Comparison of ENCODE assay signal across 12 cellular contexts in genomic region chr11:75344186-75344585, GRCh38. TPM values are rescaled to one million over a fixed set of nuclear protein-coding genes. Genes with fewer than 3 reads are reported as not detected.
DNase-seq lines count a peak whose midpoint lies in the region; ATAC-seq, FAIRE-seq and TF ChIP-seq lines count a peak whose summit lies in the region.
"Had no signal": no experiment of that assay in that cellular context is flagged by ENCODE, and none has a peak within 500 bp of the region (broad histone marks: within the 10 kb centered on the region; RNA-seq: fewer than 3 reads in every experiment).

No MANE protein-coding gene starts in this region.

- H3K36me3 Mint-ChIP-seq in Caco-2 (ENCODE audit: insufficient read depth, unreplicated experiment): peaks cover 22% of the 10 kb centered on the region

- H3K27ac Mint-ChIP-seq in Caco-2 (ENCODE audit: unreplicated experiment): peak overlapping the region; percentile 75

- 50 to 74% (median 61%) methylated on average over 3 of the region's 3 CpGs for WGBS in small intestine, 3 donors

- TF ChIP-seq CTCF in Caco-2 (IDR thresholded peaks at IDR 0.05; ENCODE audit: insufficient read depth in 1 of 2, low read depth in 1 of 2, low read length in 1 of 2, severe bottlenecking in 1 of 2, unreplicated experiment in 1 of 2) (no peak), kidney (IDR thresholded peaks at IDR 0.05; ENCODE audit: borderline replicate concordance, extremely low read depth, insufficient read depth) (no peak)

- no peaks in the 10 kb centered on the region for H3K27me3 Mint-ChIP-seq in Caco-2 (ENCODE audit: insufficient read depth, unreplicated experiment)

- intact Hi-C loops in Caco-2 (cut with micrococcal nuclease; ENCODE audit: unreplicated experiment) (loop anchor here (5.0 kb wide), 1 partner anchor 78 kb away; no protein-coding TSS in a partner anchor), kidney (cut with DNase I) (no loop called here)

- H3K9me3 Mint-ChIP-seq in Caco-2 (ENCODE audit: unreplicated experiment): no peaks in the 10 kb centered on the region

- no peak overlapping the region for H3K9ac ChIP-seq in kidney (ENCODE audit: low read length in 2 of 2)

- H3K4me1 ChIP-seq in Caco-2: peaks cover 79% of the 10 kb centered on the region
- H3K4me1 ChIP-seq in SJCRH30: peaks cover 98% of the 10 kb centered on the region
- peaks cover 40 to 79% of the 10 kb centered on the region in 2 donors for H3K4me1 ChIP-seq in kidney (ENCODE audit: control insufficient read depth in 1 of 2, insufficient read depth in 1 of 2, low read depth in 1 of 2, low read length in 2 of 2)
- H3K4me1 ChIP-seq in small intestine (ENCODE audit: control insufficient read depth in 2 of 2, insufficient read depth in 1 of 2, low read depth in 1 of 2, low read length in 1 of 2): peaks cover 46 to 60% of the 10 kb centered on the region in 2 donors

- no peak overlapping the region for H3K4me3 Mint-ChIP-seq in Caco-2 (ENCODE audit: unreplicated experiment)

- ATAC-seq in HG02763 (IDR thresholded peaks at IDR 0.05; ENCODE audit: unreplicated experiment): no peak

- H3K27ac ChIP-seq in SJCRH30 (peak overlapping the region; percentile 22; the same call in 1 of the 2 replicates), kidney (ENCODE audit: low read depth in 2 of 2, low read length in 2 of 2) (peak overlapping the region in 1 of 2 donors; percentile 34), small intestine (ENCODE audit: low read depth in 1 of 2, low read length in 1 of 2) (peak overlapping the region; percentile 76 to 91)
- H3K27ac ChIP-seq: thoracic aorta had no signal

- H3K27me3 ChIP-seq in Caco-2 (replicated peaks; ENCODE audit: control insufficient read depth, insufficient read depth, low read length) (no peaks in the 10 kb centered on the region), SJCRH30 (no peaks in the 10 kb centered on the region), small intestine (ENCODE audit: control insufficient read depth in 2 of 2, insufficient read depth in 2 of 2, low read length in 2 of 2) (no peaks in the 10 kb centered on the region)

- POLR2A ChIA-PET in Caco-2 (lab: Charles Lee): interaction anchor here (1.6 to 3.0 kb wide), 2 partner anchors 8 to 37 kb away, joined by 11 to 21 read pairs; no protein-coding TSS in a partner anchor

- FAIRE-seq in kidney (lab: Jason Lieb, UNC) (no peak), small intestine (lab: Jason Lieb, UNC) (no peak)

- DNase-seq in Caco-2 (no peak), SJCRH30 (no peak), kidney (peak; percentile 45), small intestine (peak; percentile 75), NCI-H774 (lab: John Stamatoyannopoulos, UW) (no peak), OCI-M2 (lab: John Stamatoyannopoulos, UW; ENCODE audit: unreplicated experiment) (no peak)
- DNase-seq: amygdala, NCI-H1092 treated with DMSO at 0.1 percent for 48 hours, NCI-H748 treated with DMSO at 0.1 percent for 48 hours, occipital lobe had no signal

- H3K4me3 ChIP-seq in Caco-2 (ENCODE audit: low read depth, low read length) (no peak overlapping the region), SJCRH30 (no peak overlapping the region), kidney (ENCODE audit: low read length in 2 of 2) (no peak overlapping the region), small intestine (ENCODE audit: low read depth in 1 of 2, low read length in 2 of 2) (no peak overlapping the region)
- H3K4me3 ChIP-seq: thoracic aorta had no signal

- H3K4me1 Mint-ChIP-seq in Caco-2 (ENCODE audit: low read depth, unreplicated experiment): peaks cover 64% of the 10 kb centered on the region

- BruUV-seq in Caco-2 (replicated peaks; lab: Mats Ljungman, UMichigan): no TSS peak

- CTCF ChIA-PET in Caco-2 (lab: Charles Lee): interaction anchor here (1.8 kb wide), 1 partner anchor 14 kb away, joined by 14 read pairs; no protein-coding TSS in a partner anchor

- H3K36me3 ChIP-seq in Caco-2 (ENCODE audit: control insufficient read depth, insufficient read depth, low read length) (peaks cover 3% of the 10 kb centered on the region), SJCRH30 (peaks cover 16% of the 10 kb centered on the region), kidney (ENCODE audit: control insufficient read depth in 1 of 2, insufficient read depth in 2 of 2, low read length in 2 of 2) (no peaks in the 10 kb centered on the region), small intestine (ENCODE audit: control insufficient read depth in 2 of 2, insufficient read depth in 2 of 2, low read length in 2 of 2) (no peaks in the 10 kb centered on the region)
- H3K36me3 ChIP-seq: thoracic aorta had no signal

- H3K9me3 ChIP-seq in Caco-2 (no peaks in the 10 kb centered on the region), SJCRH30 (replicated peaks) (no peaks in the 10 kb centered on the region), kidney (ENCODE audit: control insufficient read depth in 1 of 2, low read length in 2 of 2) (no peaks in the 10 kb centered on the region), small intestine (ENCODE audit: control insufficient read depth, low read depth) (no peaks in the 10 kb centered on the region)
- H3K9me3 ChIP-seq: thoracic aorta had no signal

RNA-seq across cellular contexts. Expression of gene ARRB1, which starts 7.3 kb away (rescaled TPM):
- total RNA-seq in Caco-2 (2022): 115 and 116 TPM in 2 replicates
- total RNA-seq in SJCRH30 (2014; rRNA removed; shearing (Covaris generic)): 112 and 121 TPM in 2 replicates
- 53.8 TPM for total RNA-seq in kidney
- polyA plus RNA-seq in kidney (ENCODE audit: insufficient read depth, low read depth, low replicate concordance): 17.6 TPM
- 10 to 100 TPM; 20.0 to 41.5 (median 28.2) TPM for polyA plus RNA-seq in small intestine

RNA-seq across cellular contexts. Expression of gene RPS3, which starts 55.1 kb away (rescaled TPM):
- total RNA-seq in Caco-2 (2022) (6,280 and 6,333 TPM in 2 replicates), kidney (1,724 TPM)
- total RNA-seq in SJCRH30 (2014; rRNA removed; shearing (Covaris generic)): 2,831 and 2,945 TPM in 2 replicates
- polyA plus RNA-seq in kidney (ENCODE audit: insufficient read depth, low read depth, low replicate concordance) (1,510 TPM), small intestine (1,000 to 10,000 TPM; 1,492 to 4,274 (median 2,891) TPM)

Comparison
In these comparisons a context has a peak if more than half of its experiments do, and no peak if none do; other contexts are left out.
1. DNase-seq: peak in kidney (single experiment) and small intestine (single experiment); none in Caco-2 (0 of 2), SJCRH30 (0 of 2), NCI-H774 (single experiment) and OCI-M2 (single experiment).